Comparison of ENCODE assay signal across 30 cellular contexts in the genomic region with DNA sequence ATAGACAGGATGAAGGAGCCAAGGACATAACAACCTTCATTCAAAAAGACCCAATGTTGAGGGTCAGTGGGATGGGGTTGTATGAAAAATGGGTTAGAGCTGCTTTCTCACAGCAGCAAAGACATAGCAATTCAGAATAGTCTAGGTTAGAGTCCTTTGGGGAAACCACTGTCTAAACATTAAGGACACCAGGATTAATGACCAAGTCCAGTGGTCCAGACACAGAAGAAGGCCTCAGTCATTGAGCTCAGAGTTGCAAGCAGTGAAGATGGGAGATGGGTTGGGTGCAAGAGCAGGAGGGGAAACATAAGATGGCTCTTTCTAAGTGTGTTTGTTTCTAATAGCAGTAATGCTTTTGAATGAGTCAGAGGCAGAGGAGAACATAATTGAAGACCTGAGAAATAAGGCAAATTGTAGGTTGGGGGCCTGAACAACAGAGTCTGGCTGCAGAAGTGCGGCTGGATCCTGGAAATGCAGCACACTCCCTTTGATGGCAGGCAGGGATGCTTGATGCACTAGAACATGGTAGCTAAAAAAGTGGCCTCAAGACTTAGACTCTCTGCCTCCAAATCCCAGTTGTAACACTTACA. TPM values are rescaled to one million over a fixed set of nuclear protein-coding genes. Genes with fewer than 3 reads are reported as not detected.
"Had no signal": no experiment of that assay in that cellular context is flagged by ENCODE, and none has a peak within 500 bp of the region (broad histone marks: within the 10 kb centered on the region; RNA-seq: fewer than 3 reads in every experiment).

No MANE protein-coding gene starts in this region.

- H3K9me3 Mint-ChIP-seq: activated CD4-positive, alpha-beta T cell treated with anti-CD3 and anti-CD28 coated beads, Interleukin-2, amount 10 ng/mL, durations not matched to agents 24 days and 14 days; activated CD8-positive, alpha-beta T cell treated with anti-CD3 and anti-CD28 coated beads for 36 hours; activated naive CD8-positive, alpha-beta T cell treated with anti-CD3 and anti-CD28 coated beads for 36 hours; activated T-helper 17 cell treated with anti-CD3 and anti-CD28 coated beads, Interleukin-2, amount 50 U/mL, for 72 hours had no signal

- FAIRE-seq: TTC549 had no signal

- H3K36me3 Mint-ChIP-seq: activated naive CD8-positive, alpha-beta T cell treated with anti-CD3 and anti-CD28 coated beads for 36 hours had no signal

- ATAC-seq: activated CD8-positive, alpha-beta T cell treated with anti-CD3 and anti-CD28 coated beads for 36 hours; activated T-cell treated with anti-CD3 and anti-CD28 coated beads, Interleukin-2, amount 50 U/mL, for 72 hours; activated T-helper 17 cell treated with anti-CD3 and anti-CD28 coated beads, Interleukin-2, amount 50 U/mL, for 72 hours had no signal

- H3K27ac Mint-ChIP-seq: activated CD4-positive, alpha-beta T cell treated with anti-CD3 and anti-CD28 coated beads, Interleukin-2, amount 10 ng/mL, durations not matched to agents 24 days and 14 days; activated CD8-positive, alpha-beta T cell treated with anti-CD3 and anti-CD28 coated beads for 36 hours; activated naive CD8-positive, alpha-beta T cell treated with anti-CD3 and anti-CD28 coated beads for 36 hours; activated T-cell treated with anti-CD3 and anti-CD28 coated beads, Interleukin-2, amount 50 U/mL, for 72 hours; activated T-helper 17 cell treated with anti-CD3 and anti-CD28 coated beads, Interleukin-2, amount 50 U/mL, for 72 hours had no signal

- H3K4me3 Mint-ChIP-seq: activated CD4-positive, alpha-beta T cell treated with anti-CD3 and anti-CD28 coated beads, Interleukin-2, amount 10 ng/mL, durations not matched to agents 24 days and 14 days; activated CD8-positive, alpha-beta T cell treated with anti-CD3 and anti-CD28 coated beads for 36 hours; activated naive CD8-positive, alpha-beta T cell treated with anti-CD3 and anti-CD28 coated beads for 36 hours; activated T-cell treated with anti-CD3 and anti-CD28 coated beads, Interleukin-2, amount 50 U/mL, for 72 hours; activated T-helper 17 cell treated with anti-CD3 and anti-CD28 coated beads, Interleukin-2, amount 50 U/mL, for 72 hours had no signal

- H3K36me3 ChIP-seq: ascending aorta had no signal

- H3K9me3 ChIP-seq: ascending aorta had no signal

- H3K4me3 ChIP-seq: ascending aorta had no signal

- H3K4me1 ChIP-seq: ascending aorta had no signal

- DNase-seq: activated CD4-positive, alpha-beta T cell treated with anti-CD3 and anti-CD28 coated beads, Interleukin-2, amount 10 ng/mL, durations not matched to agents 24 days and 14 days; activated CD4-positive, alpha-beta T cell treated with anti-CD3 and anti-CD28 coated beads, Interleukin-2, amount 50 U/mL, for 4 hours; activated CD8-positive, alpha-beta T cell treated with anti-CD3 and anti-CD28 coated beads for 36 hours; activated effector memory CD4-positive, alpha-beta T cell treated with anti-CD3 and anti-CD28 coated beads, Interleukin-2, amount 50 U/mL, for 16 hours; activated naive CD4-positive, alpha-beta T cell; activated naive CD4-positive, alpha-beta T cell treated with anti-CD3 and anti-CD28 coated beads, Interleukin-2, amount 50 U/mL, for 16 hours; activated naive CD8-positive, alpha-beta T cell treated with anti-CD3 and anti-CD28 coated beads for 36 hours; activated T-cell treated with anti-CD3 and anti-CD28 coated beads, Interleukin-2, amount 50 U/mL, for 1 hour; activated T-cell treated with anti-CD3 and anti-CD28 coated beads, Interleukin-2, amount 50 U/mL, for 72 hours; amniotic stem cell; Karpas-422; NCI-H1105; NCI-H1417 treated with DMSO at 0.1 percent for 48 hours; NCI-H187 treated with DMSO at 0.1 percent for 48 hours; NCI-H2081; NCI-H2171 treated with DMSO at 0.1 percent for 48 hours; NCI-H345; NCI-H524 treated with DMSO at 0.1 percent for 48 hours; OCI-M1; Right ventricle myocardium superior; T1000 had no signal

- H3K27ac ChIP-seq: ascending aorta had no signal

- H3K4me1 Mint-ChIP-seq: activated T-helper 17 cell treated with anti-CD3 and anti-CD28 coated beads, Interleukin-2, amount 50 U/mL, for 72 hours had no signal

- H3K27me3 ChIP-seq: ascending aorta had no signal

RNA-seq across cellular contexts. Expression of gene SERPINB10, which starts 3.7 kb away (rescaled TPM):
- total RNA-seq: activated CD4-positive, alpha-beta T cell treated with anti-CD3 and anti-CD28 coated beads, Interleukin-2, amount 10 ng/mL, durations not matched to agents 24 days and 14 days; activated CD8-positive, alpha-beta memory T cell treated with anti-CD3 and anti-CD28 coated beads for 36 hours; activated CD8-positive, alpha-beta T cell treated with anti-CD3 and anti-CD28 coated beads for 36 hours; activated T-helper 17 cell treated with anti-CD3 and anti-CD28 coated beads, Interleukin-2, amount 50 U/mL, for 72 hours; ascending aorta; cardiac septum; MCF 10A; NCI-H460; Right ventricle myocardium superior; T-helper 1 cell treated with Interleukin-12 subunit alpha and Interleukin-12 subunit beta and Interleukin-4 antibody, amounts not matched to agents 30 ng/mL and 1 ng/mL, for 36 hours; T-helper 2 cell treated with Interferon-gamma antibody and Interleukin-4, amounts not matched to agents 100 ng/mL and 5 ng/mL, for 36 hours had no signal

RNA-seq across cellular contexts. Expression of gene SERPINB2, which starts 16.6 kb away (rescaled TPM):
- total RNA-seq: activated CD4-positive, alpha-beta T cell treated with anti-CD3 and anti-CD28 coated beads, Interleukin-2, amount 10 ng/mL, durations not matched to agents 24 days and 14 days; activated CD8-positive, alpha-beta memory T cell treated with anti-CD3 and anti-CD28 coated beads for 36 hours; activated CD8-positive, alpha-beta T cell treated with anti-CD3 and anti-CD28 coated beads for 36 hours; activated naive CD8-positive, alpha-beta T cell treated with anti-CD3 and anti-CD28 coated beads for 36 hours; activated T-cell treated with anti-CD3 and anti-CD28 coated beads, Interleukin-2, amount 50 U/mL, for 72 hours; activated T-helper 17 cell treated with anti-CD3 and anti-CD28 coated beads, Interleukin-2, amount 50 U/mL, for 72 hours; ascending aorta; cardiac septum; Right ventricle myocardium superior; T-helper 1 cell treated with Interleukin-12 subunit alpha and Interleukin-12 subunit beta and Interleukin-4 antibody, amounts not matched to agents 30 ng/mL and 1 ng/mL, for 36 hours; T-helper 2 cell treated with Interferon-gamma antibody and Interleukin-4, amounts not matched to agents 100 ng/mL and 5 ng/mL, for 36 hours had no signal

RNA-seq across cellular contexts. Expression of gene HMSD, which starts 45.0 kb away (rescaled TPM):
- total RNA-seq: ascending aorta, MCF 10A had no signal
